In the genomic region with DNA sequence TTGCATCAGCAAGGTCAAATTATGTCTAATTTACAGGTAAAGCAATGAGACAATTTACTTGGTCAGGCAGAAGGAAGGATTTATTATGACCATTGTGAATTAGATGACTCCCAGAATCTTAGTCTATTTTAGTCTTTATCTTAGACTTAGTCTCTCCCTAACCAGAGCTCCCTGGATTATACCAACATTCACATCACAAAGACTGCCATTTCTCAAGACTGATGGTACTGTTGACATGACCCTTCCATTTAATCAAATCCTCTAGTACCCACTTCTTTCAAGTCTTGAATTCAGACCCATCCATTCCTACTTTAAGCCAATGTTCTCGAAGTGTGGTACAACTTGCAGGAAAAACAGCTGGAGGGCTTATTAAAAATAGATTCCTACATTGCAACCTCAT, we compare ENCODE assay signal across 25 cellular contexts.
"Had no signal": no experiment of that assay in that cellular context is flagged by ENCODE, and none has a peak within 500 bp of the region (broad histone marks: within the 10 kb centered on the region; RNA-seq: fewer than 3 reads in every experiment).

No MANE protein-coding gene starts in this region.

- H3K4me1 ChIP-seq: neural progenitor cell, parathyroid adenoma, psoas muscle, right lobe of liver, thyroid gland, tibial nerve, upper lobe of left lung, uterus had no signal

- ATAC-seq: natural killer cell; psoas muscle; right cardiac atrium; right lobe of liver; stimulated activated effector memory CD8-positive, alpha-beta T cell treated with anti-CD3 and anti-CD28 coated beads, Interleukin-12 subunit alpha, Interleukin-12 subunit beta, amount 100 ng/mL, for 72 hours; stimulated activated naive B cell treated with anti-CD40 and anti-IgM and Interleukin-4, amounts not matched to agents 10 μg/mL and 1 μg/mL and 100 μg/mL, for 72 hours had no signal

- FAIRE-seq: small intestine had no signal

- H3K9me3 ChIP-seq: ovary, psoas muscle, right lobe of liver, sigmoid colon, stomach, thoracic aorta, thyroid gland, tibial nerve, upper lobe of left lung, uterus had no signal

- H3K4me3 ChIP-seq: neural progenitor cell, ovary, psoas muscle, right lobe of liver, sigmoid colon, stomach, thoracic aorta, thyroid gland, tibial nerve, upper lobe of left lung, uterus had no signal

- H3K27ac ChIP-seq: neural progenitor cell, ovary, parathyroid adenoma, psoas muscle, right lobe of liver, sigmoid colon, stomach, thoracic aorta, thyroid gland, tibial nerve, upper lobe of left lung, uterus had no signal

- H3K27me3 ChIP-seq: neural progenitor cell, ovary, right lobe of liver, sigmoid colon, stomach, thyroid gland, tibial nerve, upper lobe of left lung, uterus had no signal

- DNase-seq: natural killer cell; occipital lobe; ovary; posterior cingulate gyrus; psoas muscle; right cardiac atrium; right lobe of liver; sigmoid colon; small intestine; stimulated activated CD4-positive, alpha-beta T cell treated with anti-CD3 and anti-CD28 coated beads, Interleukin-15, amount 100 ng/mL, for 24 hours; stimulated activated CD4-positive, alpha-beta T cell treated with anti-CD3 and anti-CD28 coated beads, Interleukin-2, amount 100 ng/mL, for 24 hours; stimulated activated CD4-positive, alpha-beta T cell treated with anti-CD3 and anti-CD28 coated beads, Interleukin-2, amount 100 ng/mL, for 48 hours; stimulated activated CD4-positive, alpha-beta T cell treated with anti-CD3 and anti-CD28 coated beads, Interleukin-4, amount 100 ng/mL, for 24 hours; stimulated activated naive B cell treated with anti-CD40 and anti-IgM and Interleukin-4, amounts not matched to agents 10 μg/mL and 1 μg/mL and 100 μg/mL, for 72 hours; stimulated activated naive CD4-positive, alpha-beta T cell treated with Interleukin-2 at 50 U/mL for 16 hours; stomach; thyroid gland; trophoblast cell; upper lobe of left lung; uterus had no signal

- H3K36me3 ChIP-seq: ovary, right lobe of liver, sigmoid colon, stomach, thoracic aorta, thyroid gland, tibial nerve, upper lobe of left lung, uterus had no signal
